In genomic region chr12:57811028-57811755, GRCh38 we compare ENCODE assay signal across 24 cellular contexts.
"Had no signal": no experiment of that assay in that cellular context is flagged by ENCODE, and none has a peak within 500 bp of the region (broad histone marks: within the 10 kb centered on the region; RNA-seq: fewer than 3 reads in every experiment).

No MANE protein-coding gene starts in this region.

- ATAC-seq: activated CD4-positive, CD25-positive, alpha-beta regulatory T cell treated with anti-CD3 and anti-CD28 coated beads, Interleukin-2, amount 50 U/mL, for 24 hours; activated naive CD8-positive, alpha-beta T cell treated with anti-CD3 and anti-CD28 coated beads, Interleukin-2, amount 50 U/mL, for 24 hours; naive thymus-derived CD4-positive, alpha-beta T cell; stimulated activated naive B cell treated with anti-CD40 and anti-IgM and Interleukin-4, amounts not matched to agents 10 μg/mL and 1 μg/mL and 100 μg/mL, for 72 hours; upper lobe of right lung had no signal

- H3K4me3 ChIP-seq: ovary, prostate gland, sigmoid colon, stomach, tibial artery, upper lobe of right lung had no signal

- H3K9me3 Mint-ChIP-seq: activated CD4-positive, alpha-beta memory T cell treated with anti-CD3 and anti-CD28 coated beads for 36 hours; activated CD4-positive, alpha-beta T cell treated with anti-CD3 and anti-CD28 coated beads, Interleukin-2, amount 10 ng/mL, durations not matched to agents 24 days and 14 days; activated naive CD4-positive, alpha-beta T cell treated with anti-CD3 and anti-CD28 coated beads, Interleukin-2, amount 50 U/mL, for 24 hours; activated naive CD8-positive, alpha-beta T cell treated with anti-CD3 and anti-CD28 coated beads, Interleukin-2, amount 50 U/mL, for 24 hours; activated T-helper 1 cell treated with anti-CD3 and anti-CD28 coated beads, Interleukin-12 subunit alpha, Interleukin-12 subunit beta, Interleukin-2, Interleukin-4 antibody, amounts not matched to agents 30 ng/mL and 10 ng/mL and 1 ng/mL, durations not matched to agents 14 hours and 24 hours and 36 hours; naive thymus-derived CD4-positive, alpha-beta T cell; stimulated activated naive B cell treated with anti-CD40 and anti-IgM and Interleukin-4, amounts not matched to agents 10 μg/mL and 1 μg/mL and 100 μg/mL, for 72 hours had no signal

- FAIRE-seq: kidney, small intestine had no signal

- H3K4me1 Mint-ChIP-seq: activated naive CD4-positive, alpha-beta T cell treated with anti-CD3 and anti-CD28 coated beads, Interleukin-2, amount 50 U/mL, for 24 hours; activated naive CD8-positive, alpha-beta T cell treated with anti-CD3 and anti-CD28 coated beads, Interleukin-2, amount 50 U/mL, for 24 hours; stimulated activated naive B cell treated with anti-CD40 and anti-IgM and Interleukin-4, amounts not matched to agents 10 μg/mL and 1 μg/mL and 100 μg/mL, for 72 hours had no signal

- H3K27ac ChIP-seq: ovary, prostate gland, sigmoid colon, stomach, tibial artery, upper lobe of right lung, WERI-Rb-1 had no signal

- H3K36me3 ChIP-seq: ovary, WERI-Rb-1 had no signal

- H3K27ac Mint-ChIP-seq: activated CD4-positive, alpha-beta memory T cell treated with anti-CD3 and anti-CD28 coated beads for 36 hours; activated CD4-positive, alpha-beta T cell treated with anti-CD3 and anti-CD28 coated beads, Interleukin-2, amount 10 ng/mL, durations not matched to agents 24 days and 14 days; activated naive CD4-positive, alpha-beta T cell treated with anti-CD3 and anti-CD28 coated beads, Interleukin-2, amount 50 U/mL, for 24 hours; activated naive CD8-positive, alpha-beta T cell treated with anti-CD3 and anti-CD28 coated beads, Interleukin-2, amount 50 U/mL, for 24 hours; activated T-helper 1 cell treated with anti-CD3 and anti-CD28 coated beads, Interleukin-12 subunit alpha, Interleukin-12 subunit beta, Interleukin-2, Interleukin-4 antibody, amounts not matched to agents 30 ng/mL and 10 ng/mL and 1 ng/mL, durations not matched to agents 14 hours and 24 hours and 36 hours; stimulated activated naive B cell treated with anti-CD40 and anti-IgM and Interleukin-4, amounts not matched to agents 10 μg/mL and 1 μg/mL and 100 μg/mL, for 72 hours had no signal

- H3K4me3 Mint-ChIP-seq: activated CD4-positive, alpha-beta memory T cell treated with anti-CD3 and anti-CD28 coated beads for 36 hours; activated CD4-positive, alpha-beta T cell treated with anti-CD3 and anti-CD28 coated beads, Interleukin-2, amount 10 ng/mL, durations not matched to agents 24 days and 14 days; activated naive CD4-positive, alpha-beta T cell treated with anti-CD3 and anti-CD28 coated beads, Interleukin-2, amount 50 U/mL, for 24 hours; activated naive CD8-positive, alpha-beta T cell treated with anti-CD3 and anti-CD28 coated beads, Interleukin-2, amount 50 U/mL, for 24 hours; activated T-helper 1 cell treated with anti-CD3 and anti-CD28 coated beads, Interleukin-12 subunit alpha, Interleukin-12 subunit beta, Interleukin-2, Interleukin-4 antibody, amounts not matched to agents 30 ng/mL and 10 ng/mL and 1 ng/mL, durations not matched to agents 14 hours and 24 hours and 36 hours; naive thymus-derived CD4-positive, alpha-beta T cell; stimulated activated naive B cell treated with anti-CD40 and anti-IgM and Interleukin-4, amounts not matched to agents 10 μg/mL and 1 μg/mL and 100 μg/mL, for 72 hours had no signal

- H3K27me3 Mint-ChIP-seq: activated CD4-positive, alpha-beta memory T cell treated with anti-CD3 and anti-CD28 coated beads for 36 hours; activated CD4-positive, alpha-beta T cell treated with anti-CD3 and anti-CD28 coated beads, Interleukin-2, amount 10 ng/mL, durations not matched to agents 24 days and 14 days; activated naive CD4-positive, alpha-beta T cell treated with anti-CD3 and anti-CD28 coated beads, Interleukin-2, amount 50 U/mL, for 24 hours; activated naive CD8-positive, alpha-beta T cell treated with anti-CD3 and anti-CD28 coated beads, Interleukin-2, amount 50 U/mL, for 24 hours; naive thymus-derived CD4-positive, alpha-beta T cell; stimulated activated naive B cell treated with anti-CD40 and anti-IgM and Interleukin-4, amounts not matched to agents 10 μg/mL and 1 μg/mL and 100 μg/mL, for 72 hours had no signal

- H3K9me3 ChIP-seq: ovary, prostate gland, sigmoid colon, stomach, tibial artery, upper lobe of right lung had no signal

- H3K36me3 Mint-ChIP-seq: activated CD4-positive, alpha-beta memory T cell treated with anti-CD3 and anti-CD28 coated beads for 36 hours had no signal

- H3K4me1 ChIP-seq: prostate gland had no signal

- DNase-seq: activated CD4-positive, alpha-beta memory T cell treated with anti-CD3 and anti-CD28 coated beads for 36 hours; activated CD4-positive, alpha-beta T cell treated with anti-CD3 and anti-CD28 coated beads, Interleukin-2, amount 10 ng/mL, durations not matched to agents 24 days and 14 days; activated CD8-positive, alpha-beta memory T cell treated with anti-CD3 and anti-CD28 coated beads, Interleukin-2, amount 50 U/mL, for 4 hours; activated naive CD8-positive, alpha-beta T cell treated with anti-CD3 and anti-CD28 coated beads, Interleukin-2, amount 50 U/mL, for 24 hours; activated T-cell treated with anti-CD3 and anti-CD28 coated beads, Interleukin-2, amount 50 U/mL, for 1 hour; amygdala; hippocampal formation; kidney; left colon; midbrain; naive thymus-derived CD4-positive, alpha-beta T cell; ovary; sigmoid colon; stimulated activated CD4-positive, alpha-beta T cell treated with anti-CD3 and anti-CD28 coated beads, Interleukin-1b, Interleukin-23, amount 100 ng/mL, for 48 hours; stimulated activated naive B cell treated with anti-CD40 and anti-IgM and Interleukin-4, amounts not matched to agents 10 μg/mL and 1 μg/mL and 100 μg/mL, for 72 hours; stomach; upper lobe of right lung; WERI-Rb-1 had no signal

- H3K27me3 ChIP-seq: ovary, sigmoid colon, stomach, tibial artery, upper lobe of right lung had no signal
